22 cellular contexts compared by ENCODE assay signal in the genomic region with DNA sequence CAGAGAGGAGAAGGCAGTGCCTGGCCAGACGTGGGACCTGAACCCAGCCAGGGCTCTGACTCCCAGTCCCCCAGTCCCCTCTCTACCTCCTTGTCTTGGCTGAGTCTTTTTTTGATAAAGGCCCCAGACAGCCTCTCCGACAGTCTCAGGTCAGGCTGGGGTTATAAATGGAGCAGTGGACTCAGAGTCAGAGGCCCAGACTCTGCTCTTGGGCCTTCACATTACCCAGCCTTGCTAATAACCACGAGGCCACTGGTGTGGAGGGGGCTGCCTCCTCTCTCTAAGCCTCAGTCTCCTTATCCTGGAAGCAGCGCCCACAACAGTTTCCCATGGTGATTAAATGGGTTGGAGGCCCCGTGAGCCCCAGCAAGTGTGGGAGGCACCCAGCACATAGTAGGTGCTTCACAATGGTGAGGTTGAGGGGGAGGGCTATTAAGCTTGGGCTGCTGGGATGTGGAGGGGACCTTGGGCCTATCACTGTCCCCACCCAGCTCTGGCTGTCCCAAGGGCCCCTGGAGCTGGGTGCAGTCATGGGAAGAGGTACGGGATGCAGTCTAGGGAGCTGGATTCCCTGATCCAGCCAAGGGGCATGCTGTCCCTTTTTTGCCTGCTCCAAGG. TPM values are rescaled to one million over a fixed set of nuclear protein-coding genes. Genes with fewer than 3 reads are reported as not detected.
DNase-seq lines count a peak whose midpoint lies in the region; ATAC-seq and TF ChIP-seq lines count a peak whose summit lies in the region.
"Had no signal": no experiment of that assay in that cellular context is flagged by ENCODE, and none has a peak within 500 bp of the region (broad histone marks: within the 10 kb centered on the region; RNA-seq: fewer than 3 reads in every experiment).

No MANE protein-coding gene starts in this region.

- H3K4me3 ChIP-seq in AG04450 (ENCODE audit: low read depth, low read length) = no peak overlapping the region
- H3K4me3 ChIP-seq in right atrium auricular region = no peak overlapping the region
- no peak overlapping the region for H3K4me3 ChIP-seq in osteoblast (ENCODE audit: insufficient read depth, low read length)
- H3K4me3 ChIP-seq: BLaER1 treated with 17β-estradiol and CSF1 and Interleukin-3, amounts not matched to agents 10 nM and 100 nM; left lung; neural progenitor cell; prostate gland; vagina had no signal

- TF ChIP-seq CTCF in AG04450 (IDR thresholded peaks at IDR 0.05; ENCODE audit: low read depth, low read length) (no peak), VCaP (conservative IDR thresholded peaks at IDR 0.05) (no peak), right atrium auricular region (IDR thresholded peaks at IDR 0.05) (no peak), osteoblast (IDR thresholded peaks at IDR 0.05; ENCODE audit: extremely low read depth, low read depth, low read length) (no peak)

- CTCF ChIA-PET in AG04450 (lab: Charles Lee) = interaction anchor here (0.5 to 0.8 kb wide), 2 partner anchors 72 to 92 kb away, joined by 3 to 4 read pairs; no protein-coding TSS in a partner anchor

- H4K20me1 ChIP-seq in osteoblast (ENCODE audit: insufficient read depth, low read length) = no peaks in the 10 kb centered on the region
- H4K20me1 ChIP-seq: BLaER1 treated with 17β-estradiol and CSF1 and Interleukin-3, amounts not matched to agents 10 nM and 100 nM had no signal

- H3K27me3 ChIP-seq in AG04450 (ENCODE audit: control insufficient read depth, insufficient read depth, low read length) (no peaks in the 10 kb centered on the region), right atrium auricular region (no peaks in the 10 kb centered on the region), osteoblast (ENCODE audit: insufficient read depth, low read length) (no peaks in the 10 kb centered on the region)
- H3K27me3 ChIP-seq: BLaER1 treated with 17β-estradiol and CSF1 and Interleukin-3, amounts not matched to agents 10 nM and 100 nM; left lung; neural progenitor cell; vagina had no signal

- H3K27ac ChIP-seq in AG04450 (ENCODE audit: low read depth, low read length) (peak overlapping the region; percentile 31), VCaP (peak overlapping the region; percentile 2; the same call in 1 of the 2 replicates), right atrium auricular region (peak overlapping the region; percentile 77 to 86), osteoblast (ENCODE audit: low read depth, low read length) (peak overlapping the region; percentile 63)
- H3K27ac ChIP-seq: BLaER1 treated with 17β-estradiol and CSF1 and Interleukin-3, amounts not matched to agents 10 nM and 100 nM; epithelial cell of prostate; neural progenitor cell; vagina had no signal

- peaks cover 49% of the 10 kb centered on the region for H3K36me3 ChIP-seq in right atrium auricular region
- H3K36me3 ChIP-seq in osteoblast (ENCODE audit: insufficient read depth, low read length) = peaks cover 63% of the 10 kb centered on the region
- H3K36me3 ChIP-seq: BLaER1 treated with 17β-estradiol and CSF1 and Interleukin-3, amounts not matched to agents 10 nM and 100 nM; neural progenitor cell had no signal

- H3K4me1 ChIP-seq in right atrium auricular region (peaks cover 0 to 45% of the 10 kb centered on the region in 2 donors), osteoblast (ENCODE audit: insufficient read depth, low read length) (peaks cover 46% of the 10 kb centered on the region)
- H3K4me1 ChIP-seq: neural progenitor cell had no signal

- no peak for ATAC-seq in HG03135 (IDR thresholded peaks at IDR 0.05; ENCODE audit: unreplicated experiment)
- ATAC-seq in HG02852 (IDR thresholded peaks at IDR 0.05; ENCODE audit: unreplicated experiment) = no peak
- ATAC-seq: activated CD8-positive, alpha-beta memory T cell treated with anti-CD3 and anti-CD28 coated beads, Interleukin-2, amount 10 ng/mL, durations not matched to agents 7 days and 5 days; left lung had no signal

- no peaks in the 10 kb centered on the region for H3K79me2 ChIP-seq in osteoblast (ENCODE audit: insufficient read depth, low read length)

- H2AFZ ChIP-seq in osteoblast (ENCODE audit: low read length) = no peak overlapping the region
- H2AFZ ChIP-seq: neural progenitor cell had no signal

- no peaks in the 10 kb centered on the region; the same call in 1 of the 2 replicates for H3K9me3 ChIP-seq in AG04450 (ENCODE audit: control insufficient read depth, insufficient read depth, low read length)
- no peaks in the 10 kb centered on the region for H3K9me3 ChIP-seq in right atrium auricular region
- no peaks in the 10 kb centered on the region for H3K9me3 ChIP-seq in osteoblast (ENCODE audit: low read depth, low read length)
- H3K9me3 ChIP-seq: BLaER1 treated with 17β-estradiol and CSF1 and Interleukin-3, amounts not matched to agents 10 nM and 100 nM; left lung; prostate gland; vagina had no signal

- POLR2A ChIA-PET in AG04450 (lab: Yijun Ruan, JAX) = no interaction called here

- DNase-seq in AG04450 (ENCODE audit: low read depth, low spot score) (no peak), right atrium auricular region (ENCODE audit: low spot score) (no peak), osteoblast (ENCODE audit: insufficient read length, low spot score, missing footprints) (no peak), T1000 (lab: John Stamatoyannopoulos, UW) (no peak), NCI-H69 (lab: John Stamatoyannopoulos, UW) (no peak)
- DNase-seq: activated CD4-positive, alpha-beta T cell treated with anti-CD3 and anti-CD28 coated beads, Interleukin-2, amount 10 ng/mL, durations not matched to agents 7 days and 5 days; activated CD8-positive, alpha-beta memory T cell treated with anti-CD3 and anti-CD28 coated beads, Interleukin-2, amount 10 ng/mL, durations not matched to agents 7 days and 5 days; COR-L47; DMS79 treated with DMSO at 0.1 percent for 48 hours; Karpas-422; NCI-H510A; NK-92 treated with Interleukin-12 subunit alpha and Interleukin-12 subunit beta, amount 100 ng/mL, for 24 hours had no signal

- H3K4me2 ChIP-seq in osteoblast (ENCODE audit: insufficient read depth, low read length) = no peak overlapping the region
- H3K4me2 ChIP-seq: BLaER1 treated with 17β-estradiol and CSF1 and Interleukin-3, amounts not matched to agents 10 nM and 100 nM; neural progenitor cell had no signal

RNA-seq across cellular contexts. Expression of a gene that starts 35.7 kb away (rescaled TPM):
- polyA plus RNA-seq in AG04450 (2011; rRNA removed) = 326 and 398 TPM in 2 replicates
- 277 and 363 TPM in 2 replicates for polyA minus RNA-seq in AG04450 (2011; rRNA and poly(A)+ RNA removed)
- total RNA-seq in right atrium auricular region (1,000 to 10,000 TPM in 1 of 2 donors, 100 to 1,000 TPM in 1; 680 to 1,303 TPM), osteoblast (78.2 and 137 TPM in 2 replicates)
- total RNA-seq: activated T-helper 1 cell treated with anti-CD3 and anti-CD28 coated beads, Interleukin-12 subunit alpha, Interleukin-12 subunit beta, Interleukin-2, Interleukin-4 antibody, amounts not matched to agents 30 ng/mL and 10 ng/mL and 1 ng/mL, durations not matched to agents 14 hours and 24 hours and 36 hours had no signal

Comparison
In these comparisons a context has a peak if more than half of its experiments do, and no peak if none do; other contexts are left out.
1. H3K27ac ChIP-seq: peak in every context shown above with its lines; median percentile 82 in right atrium auricular region; 63 in osteoblast; 31 in AG04450; 2 in VCaP.